In the genomic region with DNA sequence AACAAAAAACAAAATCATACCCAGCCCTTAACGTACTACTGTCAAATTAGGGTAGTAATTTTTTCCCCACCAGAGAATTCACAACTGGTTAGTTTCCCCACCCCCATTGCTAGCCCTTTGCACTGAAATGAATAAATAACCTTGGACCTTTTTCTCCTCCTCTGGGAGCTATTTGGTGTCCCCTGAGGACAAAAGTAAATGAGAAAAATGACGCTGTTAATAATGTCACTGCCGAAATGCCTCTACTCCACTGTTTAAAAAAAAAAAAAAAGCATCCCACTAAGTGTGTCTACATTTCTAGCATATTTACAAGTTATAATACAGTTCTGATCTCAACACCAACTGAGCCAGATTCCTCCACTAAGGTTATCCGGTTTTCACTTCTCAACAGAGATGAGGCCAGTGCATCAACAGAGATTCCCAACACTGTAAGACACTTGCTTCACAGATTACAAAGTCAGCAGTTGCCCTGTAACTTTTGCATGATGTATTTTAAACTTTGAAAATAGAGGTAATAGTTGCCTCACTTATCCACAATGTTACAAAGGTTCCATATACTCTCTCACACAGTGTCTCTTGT, we compare ENCODE assay signal across 16 cellular contexts. TPM values are rescaled to one million over a fixed set of nuclear protein-coding genes. Genes with fewer than 3 reads are reported as not detected.
DNase-seq lines count a peak whose midpoint lies in the region; ATAC-seq, FAIRE-seq and TF ChIP-seq lines count a peak whose summit lies in the region.
"Had no signal": no experiment of that assay in that cellular context is flagged by ENCODE, and none has a peak within 500 bp of the region (broad histone marks: within the 10 kb centered on the region; RNA-seq: fewer than 3 reads in every experiment).

No MANE protein-coding gene starts in this region.

- BruUV-seq in MCF 10A (replicated peaks; lab: Mats Ljungman, UMichigan): no TSS peak

- no peak overlapping the region for H2BK120ac ChIP-seq in mesenchymal stem cell (ENCODE audit: low read depth, low read length)

- no peak overlapping the region for H3K23ac ChIP-seq in mesenchymal stem cell (ENCODE audit: low read length in 2 of 2)

- H3K36me3 Mint-ChIP-seq in MCF 10A (ENCODE audit: insufficient read depth, unreplicated experiment) (peaks cover 6% of the 10 kb centered on the region), type B pancreatic cell (no peaks in the 10 kb centered on the region)
- H3K36me3 Mint-ChIP-seq: activated naive CD8-positive, alpha-beta T cell treated with anti-CD3 and anti-CD28 coated beads for 36 hours had no signal

- peaks cover 65% of the 10 kb centered on the region for H3K4me1 Mint-ChIP-seq in MCF 10A (ENCODE audit: insufficient read depth, unreplicated experiment)
- peaks cover 47% of the 10 kb centered on the region for H3K4me1 Mint-ChIP-seq in type B pancreatic cell (ENCODE audit: unreplicated experiment)

- H3K79me1 ChIP-seq in mesenchymal stem cell (replicated peaks; ENCODE audit: low read length, poor library complexity, severe bottlenecking): peaks cover 2% of the 10 kb centered on the region

- H4K91ac ChIP-seq in mesenchymal stem cell (ENCODE audit: low read length): no peak overlapping the region

- H2BK15ac ChIP-seq in mesenchymal stem cell (ENCODE audit: low read depth, poor library complexity, severe bottlenecking): no peak overlapping the region

- no peak for TF ChIP-seq CTCF in MCF 10A (IDR thresholded peaks at IDR 0.05; ENCODE audit: unreplicated experiment)
- TF ChIP-seq CTCF in type B pancreatic cell (conservative IDR thresholded peaks at IDR 0.05): no peak

- H3K27me3 Mint-ChIP-seq in MCF 10A (ENCODE audit: insufficient read depth, unreplicated experiment) (no peaks in the 10 kb centered on the region), type B pancreatic cell (peaks cover 14% of the 10 kb centered on the region)

- H3K4me3 Mint-ChIP-seq in MCF 10A (ENCODE audit: unreplicated experiment) (no peak overlapping the region), type B pancreatic cell (peak overlapping the region; percentile 87)
- H3K4me3 Mint-ChIP-seq: activated CD8-positive, alpha-beta T cell treated with anti-CD3 and anti-CD28 coated beads, Interleukin-2, amount 10 ng/mL, durations not matched to agents 7 days and 5 days; activated naive CD8-positive, alpha-beta T cell treated with anti-CD3 and anti-CD28 coated beads for 36 hours; T-helper 1 cell treated with Interleukin-12 subunit alpha and Interleukin-12 subunit beta and Interleukin-4 antibody, amounts not matched to agents 30 μg/mL and 1 μg/mL, for 36 hours had no signal

- H2AK5ac ChIP-seq in mesenchymal stem cell (ENCODE audit: low read length, severe bottlenecking): no peak overlapping the region

- H3K4me3 ChIP-seq in mesenchymal stem cell (ENCODE audit: insufficient read depth in 1 of 2, low read depth in 1 of 2, low read length in 2 of 2): peak overlapping the region in 1 of 2 experiments; percentile 86

- H3K4ac ChIP-seq in mesenchymal stem cell (ENCODE audit: low read depth in 1 of 2, low read length in 2 of 2): no peak overlapping the region

- H3K27ac ChIP-seq in mesenchymal stem cell (ENCODE audit: low read length, poor library complexity, severe bottlenecking): no peak overlapping the region

- H4K8ac ChIP-seq in mesenchymal stem cell (ENCODE audit: low read length): no peak overlapping the region

- H3K36me3 ChIP-seq in mesenchymal stem cell (ENCODE audit: control insufficient read depth in 1 of 2, insufficient read depth in 2 of 2, low read depth in 1 of 2, low read length in 2 of 2): no peaks in the 10 kb centered on the region

- H3K4me1 ChIP-seq in mesenchymal stem cell (ENCODE audit: control insufficient read depth, insufficient read depth, low read depth, low read length): peaks cover 5% of the 10 kb centered on the region

- POLR2A ChIA-PET in MCF 10A (lab: Yijun Ruan, JAX): interaction anchor here (0.6 to 6.1 kb wide), 17 partner anchors 11 to 1543 kb away, joined by 3 to 77 read pairs (median 3); no protein-coding TSS in a partner anchor

- H2AFZ ChIP-seq in mesenchymal stem cell (ENCODE audit: low read depth, low read length): no peak overlapping the region

- H3K27ac Mint-ChIP-seq in MCF 10A (ENCODE audit: low read depth, unreplicated experiment): peak overlapping the region; percentile 81
- peak overlapping the region; percentile 97 for H3K27ac Mint-ChIP-seq in type B pancreatic cell
- H3K27ac Mint-ChIP-seq: activated CD8-positive, alpha-beta T cell treated with anti-CD3 and anti-CD28 coated beads, Interleukin-2, amount 10 ng/mL, durations not matched to agents 7 days and 5 days; activated naive CD8-positive, alpha-beta T cell treated with anti-CD3 and anti-CD28 coated beads for 36 hours; T-helper 1 cell treated with Interleukin-12 subunit alpha and Interleukin-12 subunit beta and Interleukin-4 antibody, amounts not matched to agents 30 μg/mL and 1 μg/mL, for 36 hours had no signal

- 68% methylated on average over 4 of the region's 4 CpGs for WGBS in mesenchymal stem cell

- FAIRE-seq in GM19239 (lab: Jason Lieb, UNC): no peak
- FAIRE-seq: urothelium cell line had no signal

- H3K18ac ChIP-seq in mesenchymal stem cell (ENCODE audit: low read depth in 1 of 2, low read length in 2 of 2): no peak overlapping the region

- H3K14ac ChIP-seq in mesenchymal stem cell (ENCODE audit: low read length in 2 of 2): no peak overlapping the region

- no peak overlapping the region for H3K4me2 ChIP-seq in mesenchymal stem cell (ENCODE audit: low read length, poor library complexity, severe bottlenecking)

- peak overlapping the region; percentile 90 for H3K9ac ChIP-seq in mesenchymal stem cell (ENCODE audit: low read length)

- no peaks in the 10 kb centered on the region for H3K9me3 Mint-ChIP-seq in MCF 10A (ENCODE audit: unreplicated experiment)
- no peaks in the 10 kb centered on the region for H3K9me3 Mint-ChIP-seq in type B pancreatic cell
- H3K9me3 Mint-ChIP-seq: T-helper 1 cell treated with Interleukin-12 subunit alpha and Interleukin-12 subunit beta and Interleukin-4 antibody, amounts not matched to agents 30 μg/mL and 1 μg/mL, for 36 hours had no signal

- CTCF ChIA-PET in MCF 10A (lab: Yijun Ruan, JAX): interaction anchor here (0.6 to 1.2 kb wide), 7 partner anchors 9 to 1491 kb away, joined by 3 to 5 read pairs (median 4); no protein-coding TSS in a partner anchor

- H2BK5ac ChIP-seq in mesenchymal stem cell (ENCODE audit: low read depth, low read length, poor library complexity, severe bottlenecking): no peak overlapping the region

- H3K27me3 ChIP-seq in mesenchymal stem cell (ENCODE audit: control insufficient read depth in 1 of 2, insufficient read depth in 1 of 2, low read length in 2 of 2): no peaks in the 10 kb centered on the region

- H2BK12ac ChIP-seq in mesenchymal stem cell (ENCODE audit: low read length in 2 of 2): no peak overlapping the region

- no peak for ATAC-seq in HG02938 (IDR thresholded peaks at IDR 0.05; ENCODE audit: unreplicated experiment)
- ATAC-seq: activated CD8-positive, alpha-beta T cell treated with anti-CD3 and anti-CD28 coated beads, Interleukin-2, amount 10 ng/mL, durations not matched to agents 7 days and 5 days had no signal

- intact Hi-C loops in MCF 10A (cut with micrococcal nuclease): no loop called here

- DNase-seq in NCI-H82 (lab: John Stamatoyannopoulos, UW) (peak; percentile 47), NCI-H82 treated with DMSO at 0.1 percent for 48 hours (lab: John Stamatoyannopoulos, UW; ENCODE audit: unreplicated experiment) (no peak), MCF 10A (ENCODE audit: unreplicated experiment) (no peak), mesenchymal stem cell (no peak), type B pancreatic cell (ENCODE audit: extremely low spot score, unreplicated experiment) (no peak), GM19239 (ENCODE audit: insufficient read length, low spot score) (no peak), NCI-H2171 treated with DMSO at 0.1 percent for 48 hours (lab: John Stamatoyannopoulos, UW) (no peak)
- DNase-seq: activated CD8-positive, alpha-beta T cell treated with anti-CD3 and anti-CD28 coated beads, Interleukin-2, amount 10 ng/mL, durations not matched to agents 7 days and 5 days; activated naive CD8-positive, alpha-beta T cell treated with anti-CD3 and anti-CD28 coated beads for 36 hours; GDM1; HCEC 1CT; NCI-H774; nucleus accumbens had no signal

- H3K9me3 ChIP-seq in mesenchymal stem cell (ENCODE audit: control insufficient read depth, low read length): no peaks in the 10 kb centered on the region

RNA-seq across cellular contexts. Expression of a gene that starts 5.1 kb away (rescaled TPM):
- total RNA-seq in MCF 10A (2022) (52.2 and 70.8 TPM in 2 replicates), type B pancreatic cell (ENCODE audit: low replicate concordance) (62.9 and 76.4 TPM in 2 replicates)
- 1.2 TPM for polyA plus RNA-seq in mesenchymal stem cell (2013, experiment 1 of 2)
- polyA plus RNA-seq in mesenchymal stem cell (2013, experiment 2 of 2): 0.78 TPM
- total RNA-seq: activated CD8-positive, alpha-beta T cell treated with anti-CD3 and anti-CD28 coated beads, Interleukin-2, amount 10 ng/mL, durations not matched to agents 7 days and 5 days; activated naive CD8-positive, alpha-beta T cell treated with anti-CD3 and anti-CD28 coated beads for 36 hours had no signal
